ENCODE assay signal across 1 cellular context in genomic region chr17:45313927-45314760, GRCh38.
TF ChIP-seq lines count a peak whose summit lies in the region.

No MANE protein-coding gene starts in this region.

TF ChIP-seq in endothelial cell of umbilical vein, 7 proteins besides CTCF, POLR2A, EP300 and RAD21 (continued from another document):
- no peak for TF ChIP-seq MYC (IDR thresholded peaks at IDR 0.05; ENCODE audit: low read depth, low read length)
- TF ChIP-seq EZH2 (IDR thresholded peaks at IDR 0.05; ENCODE audit: borderline replicate concordance, low read depth, low read length, severe bottlenecking): no peak
- TF ChIP-seq JUN (IDR thresholded peaks at IDR 0.05; ENCODE audit: borderline replicate concordance, insufficient read depth, insufficient read length, low read depth): no peak
